10 cellular contexts compared by ENCODE assay signal in genomic region chr1:91684599-91685196, GRCh38.
DNase-seq lines count a peak whose midpoint lies in the region; ATAC-seq, FAIRE-seq and TF ChIP-seq lines count a peak whose summit lies in the region.
"Had no signal": no experiment of that assay in that cellular context is flagged by ENCODE, and none has a peak within 500 bp of the region (broad histone marks: within the 10 kb centered on the region; RNA-seq: fewer than 3 reads in every experiment).

No MANE protein-coding gene starts in this region.

- TF ChIP-seq CTCF in GM10266 (IDR thresholded peaks at IDR 0.05; ENCODE audit: control insufficient read depth, insufficient read depth, low read depth, missing control alignments) (no peak), nephron progenitor cell (IDR thresholded peaks at IDR 0.05) (no peak)

- DNase-seq in GM10266 (ENCODE audit: extremely low spot score) (peak; percentile 32), dermis blood vessel endothelial cell (peak; percentile 18), nephron progenitor cell (no peak), mesendoderm (no peak), frontal cortex (ENCODE audit: low spot score in 2 of 2) (no peak), activated gamma-delta T cell (lab: John Stamatoyannopoulos, UW) (no peak)
- DNase-seq in Jurkat, Clone E6-1 (ENCODE audit: low read depth, low spot score): peak; percentile 16
- DNase-seq: NCI-H1048 had no signal

- ATAC-seq in GM21737 (IDR thresholded peaks at IDR 0.05; ENCODE audit: unreplicated experiment): no peak

- H3K9ac ChIP-seq in mesendoderm (ENCODE audit: low read length): no peak overlapping the region

- H3K18ac ChIP-seq in mesendoderm (ENCODE audit: low read length): no peak overlapping the region

- H3K9me3 Mint-ChIP-seq in nephron progenitor cell: no peaks in the 10 kb centered on the region

- H4K5ac ChIP-seq in mesendoderm (ENCODE audit: low read length): no peak overlapping the region

- peaks cover 48% of the 10 kb centered on the region for H3K4me1 Mint-ChIP-seq in nephron progenitor cell

- H3K4me2 ChIP-seq in mesendoderm (ENCODE audit: low read length): no peak overlapping the region

- H3K36me3 ChIP-seq in mesendoderm (ENCODE audit: control insufficient read depth, insufficient read depth, low read length): no peaks in the 10 kb centered on the region

- H2AK5ac ChIP-seq in mesendoderm (ENCODE audit: low read length): no peak overlapping the region

- no peak for FAIRE-seq in frontal cortex (lab: Jason Lieb, UNC)
- FAIRE-seq: TTC549 had no signal

- H3K36me3 Mint-ChIP-seq in nephron progenitor cell (ENCODE audit: low read depth): no peaks in the 10 kb centered on the region

- no peak overlapping the region for H3K56ac ChIP-seq in mesendoderm (ENCODE audit: low read length)

- peak overlapping the region; percentile 92 for H3K27ac Mint-ChIP-seq in nephron progenitor cell

- H4K8ac ChIP-seq in mesendoderm (ENCODE audit: low read depth, low read length): no peak overlapping the region

- no peak overlapping the region for H3K4me3 Mint-ChIP-seq in nephron progenitor cell

- H3K79me2 ChIP-seq in mesendoderm (ENCODE audit: control insufficient read depth, insufficient read depth, low read length): no peaks in the 10 kb centered on the region

- no peak overlapping the region for H3K4ac ChIP-seq in mesendoderm (ENCODE audit: low read depth, low read length)

- no peak overlapping the region for H2BK120ac ChIP-seq in mesendoderm (ENCODE audit: low read depth, low read length)

- no peaks in the 10 kb centered on the region for H3K79me1 ChIP-seq in mesendoderm (ENCODE audit: low read length)

- WGBS in mesendoderm (ENCODE audit: extremely low coverage, insufficient coverage, low lambda C conversion rate): no CpG with 5 or more reads among the region's 6 CpGs

- H2BK15ac ChIP-seq in mesendoderm (replicated peaks; ENCODE audit: low read depth): no peak overlapping the region

- no peaks in the 10 kb centered on the region for H3K27me3 ChIP-seq in mesendoderm (ENCODE audit: insufficient read depth, low read length, poor library complexity)

- H3K4me3 ChIP-seq in Jurkat, Clone E6-1 (ENCODE audit: low read length): no peak overlapping the region
- no peak overlapping the region for H3K4me3 ChIP-seq in mesendoderm (ENCODE audit: low read length)

- peaks cover 7% of the 10 kb centered on the region for H3K4me1 ChIP-seq in mesendoderm (ENCODE audit: control insufficient read depth, low read depth, low read length)

- H3K23ac ChIP-seq in mesendoderm (ENCODE audit: low read length): no peak overlapping the region

- no peak overlapping the region for H3K27ac ChIP-seq in mesendoderm (ENCODE audit: low read depth, low read length)

- peaks cover 8% of the 10 kb centered on the region for H3K27me3 Mint-ChIP-seq in nephron progenitor cell (ENCODE audit: low read depth, poor library complexity)

- H2BK5ac ChIP-seq in mesendoderm (ENCODE audit: low read length): no peak overlapping the region

Comparison
In these comparisons a context has a peak if more than half of its experiments do, and no peak if none do; other contexts are left out.
1. DNase-seq: peak in GM10266 (single experiment), Jurkat, Clone E6-1 (single experiment) and dermis blood vessel endothelial cell (single experiment); none in nephron progenitor cell (single experiment), mesendoderm (single experiment), frontal cortex (0 of 2) and activated gamma-delta T cell (single experiment).